In genomic region chr15:89129123-89129815, GRCh38 we compare ENCODE assay signal across 8 cellular contexts. TPM values are rescaled to one million over a fixed set of nuclear protein-coding genes. Genes with fewer than 3 reads are reported as not detected.
A peak's percentile ranks its signal among the peaks of the same experiment; 100 is the strongest.
DNase-seq lines count a peak whose midpoint lies in the region; ATAC-seq and TF ChIP-seq lines count a peak whose summit lies in the region.

No MANE protein-coding gene starts in this region.

- intact Hi-C loops in breast epithelium (cut with DNase I; ENCODE audit: low total_unique reads), result loop anchor here (10.0 kb wide), 1 partner anchor 74 kb away; no protein-coding TSS in a partner anchor
- intact Hi-C loops in lower lobe of right lung (cut with DNase I), result no loop called here

- H4K20me1 ChIP-seq in DND-41 (ENCODE audit: insufficient read depth, low read length), result no peaks in the 10 kb centered on the region

- H3K36me3 ChIP-seq in DND-41 (ENCODE audit: insufficient read depth, low read length), result peaks cover 11% of the 10 kb centered on the region
- H3K36me3 ChIP-seq in breast epithelium, result no peaks in the 10 kb centered on the region
- H3K36me3 ChIP-seq in lower lobe of right lung, result peaks cover 22% of the 10 kb centered on the region

- no peak overlapping the region for H3K4me2 ChIP-seq in DND-41 (ENCODE audit: insufficient read depth, low read length)

- TF ChIP-seq POLR2A in breast epithelium (IDR thresholded peaks at IDR 0.05), result no peak

- H3K9me3 ChIP-seq in DND-41 (ENCODE audit: insufficient read depth, low read length, severe bottlenecking), result no peaks in the 10 kb centered on the region
- no peaks in the 10 kb centered on the region for H3K9me3 ChIP-seq in breast epithelium
- no peaks in the 10 kb centered on the region for H3K9me3 ChIP-seq in lower lobe of right lung

- no peak overlapping the region for H2AFZ ChIP-seq in DND-41 (ENCODE audit: low read depth, low read length)

- no peaks in the 10 kb centered on the region for H3K27me3 ChIP-seq in DND-41 (ENCODE audit: insufficient read depth, low read length, poor library complexity)
- H3K27me3 ChIP-seq in breast epithelium, result no peaks in the 10 kb centered on the region
- H3K27me3 ChIP-seq in lower lobe of right lung (ENCODE audit: low read depth), result no peaks in the 10 kb centered on the region

- no peak overlapping the region for H3K27ac Mint-ChIP-seq in stimulated activated memory B cell treated with anti-CD40 and anti-IgM and Interleukin-4, amounts not matched to agents 10 μg/mL and 1 μg/mL and 100 μg/mL, for 72 hours

- no peak overlapping the region for H3K9ac ChIP-seq in DND-41 (ENCODE audit: low read depth, low read length)

- DNase-seq in DND-41, result peak; percentile 39
- peak; percentile 14 for DNase-seq in HS-27A (ENCODE audit: low read depth)
- DNase-seq in UCSD-AML1 (lab: John Stamatoyannopoulos, UW; ENCODE audit: unreplicated experiment), result peak; percentile 57
- DNase-seq in breast epithelium (ENCODE audit: low spot score in 2 of 2), result no peak
- DNase-seq in lower lobe of right lung, result peak; percentile 65
- DNase-seq in NCI-H2107 (lab: John Stamatoyannopoulos, UW), result no peak
- no peak for DNase-seq in 8988T

- no peak overlapping the region for H3K27ac ChIP-seq in DND-41 (ENCODE audit: low read length)
- H3K27ac ChIP-seq in breast epithelium, result no peak overlapping the region
- H3K27ac ChIP-seq in lower lobe of right lung, result peak overlapping the region; percentile 53

- H3K9me3 Mint-ChIP-seq in stimulated activated memory B cell treated with anti-CD40 and anti-IgM and Interleukin-4, amounts not matched to agents 10 μg/mL and 1 μg/mL and 100 μg/mL, for 72 hours, result no peaks in the 10 kb centered on the region

- peaks cover 7% of the 10 kb centered on the region for H3K4me1 Mint-ChIP-seq in stimulated activated memory B cell treated with anti-CD40 and anti-IgM and Interleukin-4, amounts not matched to agents 10 μg/mL and 1 μg/mL and 100 μg/mL, for 72 hours

- H3K79me2 ChIP-seq in DND-41 (ENCODE audit: insufficient read depth, low read length), result no peaks in the 10 kb centered on the region

- peaks cover 31% of the 10 kb centered on the region for H3K36me3 Mint-ChIP-seq in stimulated activated memory B cell treated with anti-CD40 and anti-IgM and Interleukin-4, amounts not matched to agents 10 μg/mL and 1 μg/mL and 100 μg/mL, for 72 hours

- ATAC-seq in DND-41 (ENCODE audit: insufficient read depth, low read depth) (peak; percentile 58; the same call in 2 of the 3 replicates), lower lobe of right lung (peak; percentile 23 to 38)
- peak; percentile 51 for ATAC-seq in stimulated activated memory B cell treated with anti-CD40 and anti-IgM and Interleukin-4, amounts not matched to agents 10 μg/mL and 1 μg/mL and 100 μg/mL, for 72 hours

- no peaks in the 10 kb centered on the region for H3K27me3 Mint-ChIP-seq in stimulated activated memory B cell treated with anti-CD40 and anti-IgM and Interleukin-4, amounts not matched to agents 10 μg/mL and 1 μg/mL and 100 μg/mL, for 72 hours

- H3K4me1 ChIP-seq in DND-41 (ENCODE audit: insufficient read depth, low read length) (no peaks in the 10 kb centered on the region), breast epithelium (no peaks in the 10 kb centered on the region), lower lobe of right lung (peaks cover 41% of the 10 kb centered on the region)

- H3K4me3 ChIP-seq in DND-41 (ENCODE audit: low read depth in 1 of 2, low read length in 2 of 2) (no peak overlapping the region), breast epithelium (no peak overlapping the region), lower lobe of right lung (no peak overlapping the region)

- TF ChIP-seq CTCF in DND-41 (IDR thresholded peaks at IDR 0.05; ENCODE audit: borderline replicate concordance, extremely low read depth, low read length, poor library complexity, severe bottlenecking) (peak; percentile 70), breast epithelium (IDR thresholded peaks at IDR 0.05) (peak; percentile 42 to 54 (median 49)), lower lobe of right lung (IDR thresholded peaks at IDR 0.05) (peak; percentile 66)

- no peak overlapping the region for H3K4me3 Mint-ChIP-seq in stimulated activated memory B cell treated with anti-CD40 and anti-IgM and Interleukin-4, amounts not matched to agents 10 μg/mL and 1 μg/mL and 100 μg/mL, for 72 hours

RNA-seq across cellular contexts. Expression of gene ABHD2, which starts 41.0 kb away (rescaled TPM):
- 10 to 100 TPM; 76.7 to 91.2 (median 80.3) TPM for total RNA-seq in breast epithelium
- total RNA-seq in lower lobe of right lung, result 202 TPM

Comparison
In these comparisons a context has a peak if more than half of its experiments do, and no peak if none do; other contexts are left out.
1. DNase-seq: peak in DND-41 (single experiment), HS-27A (single experiment), UCSD-AML1 (single experiment) and lower lobe of right lung (single experiment); none in breast epithelium (0 of 2), NCI-H2107 (single experiment) and 8988T (single experiment).
2. Peak in every context shown above with its lines, with median percentiles within 50 percentile points of each other: ATAC-seq and CTCF ChIP-seq.